In genomic region chr15:25859838-25860645, GRCh38 we compare ENCODE assay signal across 9 cellular contexts. TPM values are rescaled to one million over a fixed set of nuclear protein-coding genes. Genes with fewer than 3 reads are reported as not detected.
DNase-seq lines count a peak whose midpoint lies in the region; ATAC-seq lines count a peak whose summit lies in the region.
"Had no signal": no experiment of that assay in that cellular context is flagged by ENCODE, and none has a peak within 500 bp of the region (broad histone marks: within the 10 kb centered on the region; RNA-seq: fewer than 3 reads in every experiment).

No MANE protein-coding gene starts in this region.

- H3K36me3 ChIP-seq in naive thymus-derived CD4-positive, alpha-beta T cell (ENCODE audit: control insufficient read depth in 2 of 3, insufficient read depth in 3 of 3, low read length in 3 of 3) = peaks cover 0 to 9% (median 0%) of the 10 kb centered on the region in 3 experiments

- H3K4me1 Mint-ChIP-seq in central memory CD8-positive, alpha-beta T cell = peaks cover 30% of the 10 kb centered on the region
- H3K4me1 Mint-ChIP-seq in naive thymus-derived CD4-positive, alpha-beta T cell = peaks cover 41 to 81% (median 73%) of the 10 kb centered on the region in 7 donors

- peak overlapping the region; percentile 88 for H3K4me3 ChIP-seq in naive thymus-derived CD4-positive, alpha-beta T cell (ENCODE audit: low read length)

- POLR2A ChIA-PET in naive thymus-derived CD4-positive, alpha-beta T cell (lab: Charles Lee) = interaction anchor here (0.7 to 8.0 kb wide), 9 partner anchors 8 to 74 kb away, joined by 3 to 257 read pairs (median 5); no protein-coding TSS in a partner anchor

- ATAC-seq in central memory CD8-positive, alpha-beta T cell (replicated peaks; ENCODE audit: extremely low read depth, poor library complexity, severe bottlenecking) = peak; percentile 51
- peak; percentile 71 for ATAC-seq in naive thymus-derived CD4-positive, alpha-beta T cell
- ATAC-seq in HG03135 (IDR thresholded peaks at IDR 0.05; ENCODE audit: unreplicated experiment) = no peak

- CTCF ChIA-PET in naive thymus-derived CD4-positive, alpha-beta T cell (lab: Charles Lee) = interaction anchor here (0.6 to 3.3 kb wide), 4 partner anchors 14 to 77 kb away, joined by 3 to 17 read pairs (median 5); no protein-coding TSS in a partner anchor

- H3K9me3 ChIP-seq in naive thymus-derived CD4-positive, alpha-beta T cell (ENCODE audit: control insufficient read depth in 2 of 3, low read length in 3 of 3) = no peaks in the 10 kb centered on the region

- peak; percentile 28 for DNase-seq in stimulated activated CD4-positive, alpha-beta T cell treated with anti-CD3 and anti-CD28 coated beads, Interleukin-4, amount 100 ng/mL, for 1 hour
- DNase-seq in stimulated activated CD4-positive, alpha-beta T cell treated with anti-CD3 and anti-CD28 coated beads, Interleukin-12 subunit alpha, Interleukin-12 subunit beta, amount 100 ng/mL, for 4 hours = no peak
- DNase-seq in central memory CD8-positive, alpha-beta T cell (ENCODE audit: low spot score in 2 of 2) = no peak
- peak in 7 of 9 donors; percentile 52 to 79 (median 66) for DNase-seq in naive thymus-derived CD4-positive, alpha-beta T cell
- no peak for DNase-seq in iPS-NIHi11 (ENCODE audit: low spot score)
- DNase-seq in NCI-H2171 (lab: John Stamatoyannopoulos, UW) = no peak
- no peak for DNase-seq in retina

- H3K27ac Mint-ChIP-seq in central memory CD8-positive, alpha-beta T cell (ENCODE audit: low read depth) = peak overlapping the region; percentile 78
- H3K27ac Mint-ChIP-seq in naive thymus-derived CD4-positive, alpha-beta T cell = peak overlapping the region; percentile 89 to 100 (median 97)

- peaks cover 19 to 33% of the 10 kb centered on the region in 2 donors for H3K4me1 ChIP-seq in naive thymus-derived CD4-positive, alpha-beta T cell (ENCODE audit: control insufficient read depth in 2 of 2, insufficient read depth in 2 of 2, low read length in 2 of 2)

- intact Hi-C loops in naive thymus-derived CD4-positive, alpha-beta T cell (cut with micrococcal nuclease) = loop anchor here (1.0 to 5.0 kb wide), 6 partner anchors 10 to 908 kb away; partner anchors contain the start of genes SNRPN (in 1 of the 2) and SNURF (in 1 of the 2)

- no peaks in the 10 kb centered on the region for H3K27me3 ChIP-seq in naive thymus-derived CD4-positive, alpha-beta T cell (ENCODE audit: control insufficient read depth in 2 of 2, insufficient read depth in 2 of 2, low read length in 2 of 2)

- H3K9me3 Mint-ChIP-seq in central memory CD8-positive, alpha-beta T cell = no peaks in the 10 kb centered on the region
- H3K9me3 Mint-ChIP-seq in naive thymus-derived CD4-positive, alpha-beta T cell = peaks cover 0 to 5% (median 0%) of the 10 kb centered on the region in 11 donors

- peaks cover 5% of the 10 kb centered on the region for H3K36me3 Mint-ChIP-seq in central memory CD8-positive, alpha-beta T cell (ENCODE audit: insufficient read depth)
- peaks cover 10 to 56% (median 34%) of the 10 kb centered on the region in 5 donors for H3K36me3 Mint-ChIP-seq in naive thymus-derived CD4-positive, alpha-beta T cell

- peak overlapping the region; percentile 86 for H3K27ac ChIP-seq in naive thymus-derived CD4-positive, alpha-beta T cell (ENCODE audit: low read depth, low read length)
- H3K27ac ChIP-seq: HL-60 had no signal

- no peaks in the 10 kb centered on the region for H3K27me3 Mint-ChIP-seq in central memory CD8-positive, alpha-beta T cell
- peaks cover 0 to 3% (median 0%) of the 10 kb centered on the region in 5 donors for H3K27me3 Mint-ChIP-seq in naive thymus-derived CD4-positive, alpha-beta T cell

- peak overlapping the region; percentile 80 for H3K4me3 Mint-ChIP-seq in central memory CD8-positive, alpha-beta T cell
- H3K4me3 Mint-ChIP-seq in naive thymus-derived CD4-positive, alpha-beta T cell = peak overlapping the region; percentile 84 to 98 (median 96)

RNA-seq across cellular contexts. Expression of gene ATP10A, which starts 3.1 kb away (rescaled TPM):
- total RNA-seq in naive thymus-derived CD4-positive, alpha-beta T cell = 10 to 100 TPM; 56.7 to 86.4 (median 71.2) TPM
- 10 to 100 TPM in 1 of 2 donors, 1 to 10 TPM in 1; 7.2 to 18.5 TPM for polyA plus RNA-seq in naive thymus-derived CD4-positive, alpha-beta T cell

Comparison
In these comparisons a context has a peak if more than half of its experiments do, and no peak if none do; other contexts are left out.
1. DNase-seq: peak in stimulated activated CD4-positive, alpha-beta T cell treated with anti-CD3 and anti-CD28 coated beads, Interleukin-4, amount 100 ng/mL, for 1 hour (single experiment) and naive thymus-derived CD4-positive, alpha-beta T cell (7 of 9); none in stimulated activated CD4-positive, alpha-beta T cell treated with anti-CD3 and anti-CD28 coated beads, Interleukin-12 subunit alpha, Interleukin-12 subunit beta, amount 100 ng/mL, for 4 hours (single experiment), central memory CD8-positive, alpha-beta T cell (0 of 2), iPS-NIHi11 (single experiment), NCI-H2171 (single experiment) and retina (single experiment).